ENCODE assay signal across 8 cellular contexts in the genomic region with DNA sequence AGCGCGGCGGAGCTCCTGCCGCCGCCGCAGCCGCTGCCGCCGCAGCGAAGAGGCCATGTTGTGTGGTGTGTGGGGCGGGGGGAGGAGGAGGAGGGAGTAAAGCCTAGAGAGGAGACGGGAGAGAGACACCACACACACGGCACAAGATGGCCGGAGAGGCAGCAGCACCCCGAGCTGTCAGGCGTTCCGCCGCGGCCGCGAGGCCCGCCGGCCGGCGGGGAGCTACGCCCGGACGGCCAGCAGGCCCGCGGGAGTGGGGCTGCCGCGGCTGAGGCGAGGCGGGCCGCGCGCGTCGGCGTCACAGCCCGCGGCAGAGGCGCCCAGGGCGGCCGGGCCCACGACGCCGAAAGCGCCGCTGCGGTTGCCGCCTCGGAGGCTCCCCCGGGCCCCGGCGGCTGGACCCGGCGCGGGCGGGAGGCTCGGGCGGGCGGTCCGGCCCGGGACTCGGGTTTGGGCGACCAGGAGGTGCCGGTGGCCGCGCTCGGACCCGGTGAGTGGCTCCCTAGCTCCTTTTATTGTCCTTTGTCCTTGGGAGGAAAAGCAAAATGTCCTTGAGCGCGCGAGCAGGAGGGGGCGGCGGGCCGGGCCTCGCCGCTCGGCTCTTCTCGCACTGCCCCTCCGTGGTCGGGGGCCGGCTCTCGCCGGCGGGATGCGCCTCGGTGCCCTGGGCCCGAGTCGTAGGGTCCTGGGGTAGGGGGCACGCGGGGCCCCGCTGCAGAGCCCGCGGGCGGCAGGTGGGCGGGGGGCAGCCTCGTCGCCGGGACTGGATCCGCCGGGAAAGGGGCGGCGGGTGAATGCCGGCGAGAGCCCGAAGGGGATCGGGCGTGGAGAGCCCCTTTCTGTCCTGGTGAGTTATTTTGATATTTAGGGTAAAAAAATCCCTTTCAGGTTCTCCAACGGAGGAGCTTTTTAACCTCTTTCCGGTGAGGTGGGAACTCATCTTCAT. TPM values are rescaled to one million over a fixed set of nuclear protein-coding genes. Genes with fewer than 3 reads are reported as not detected.
DNase-seq lines count a peak whose midpoint lies in the region; ATAC-seq and TF ChIP-seq lines count a peak whose summit lies in the region.

No MANE protein-coding gene starts in this region.

- WGBS in esophagus, 2 donors: 0% methylated on average over 86 to 113 of the region's 113 CpGs

- peaks cover 67% of the 10 kb centered on the region for H3K79me2 ChIP-seq in neural progenitor cell (ENCODE audit: low read depth)

- H3K27me3 ChIP-seq in esophagus (ENCODE audit: control insufficient read depth in 1 of 2, insufficient read depth in 2 of 2, low read length in 2 of 2): no peaks in the 10 kb centered on the region
- H3K27me3 ChIP-seq in neural progenitor cell: no peaks in the 10 kb centered on the region

- H3K4me1 ChIP-seq in esophagus (ENCODE audit: control insufficient read depth in 2 of 2, insufficient read depth in 2 of 2, low read length in 1 of 2) (no peaks in the 10 kb centered on the region), neural progenitor cell (peaks cover 61% of the 10 kb centered on the region)

- DNase-seq in GM10248 (ENCODE audit: extremely low spot score): peak; percentile 24
- DNase-seq in activated CD4-positive, alpha-beta memory T cell treated with anti-CD3 and anti-CD28 coated beads, Interleukin-2, amount 10 ng/mL, durations not matched to agents 7 days and 5 days: peak; percentile 42
- DNase-seq in neural progenitor cell (ENCODE audit: low spot score): peak; percentile 59
- no peak for DNase-seq in KG1 (lab: John Stamatoyannopoulos, UW)
- no peak for DNase-seq in SW480 (ENCODE audit: low spot score)

- H3K4me2 ChIP-seq in neural progenitor cell: peak overlapping the region; percentile 94

- H3K36me3 Mint-ChIP-seq in IgD-negative memory B cell (peaks cover 12% of the 10 kb centered on the region), neural progenitor cell (peaks cover 39% of the 10 kb centered on the region)
- H3K36me3 Mint-ChIP-seq in activated CD4-positive, alpha-beta memory T cell treated with anti-CD3 and anti-CD28 coated beads, Interleukin-2, amount 10 ng/mL, durations not matched to agents 7 days and 5 days (ENCODE audit: low read depth): peaks cover 45% of the 10 kb centered on the region

- peak overlapping the region; percentile 100 for H3K27ac ChIP-seq in esophagus (ENCODE audit: low read depth in 2 of 2, low read length in 1 of 2)
- H3K27ac ChIP-seq in neural progenitor cell: peak overlapping the region; percentile 97

- H3K9me3 ChIP-seq in esophagus (ENCODE audit: control insufficient read depth in 2 of 2, insufficient read depth in 1 of 2, low read depth in 1 of 2, low read length in 1 of 2): no peaks in the 10 kb centered on the region
- no peaks in the 10 kb centered on the region for H3K9me3 ChIP-seq in neural progenitor cell (ENCODE audit: low read depth)

- peak overlapping the region; percentile 97 for H3K9ac ChIP-seq in neural progenitor cell

- H3K27me3 Mint-ChIP-seq in IgD-negative memory B cell (peaks cover 1% of the 10 kb centered on the region), neural progenitor cell (ENCODE audit: insufficient read depth, low read depth) (peaks cover 4% of the 10 kb centered on the region)
- H3K27me3 Mint-ChIP-seq in activated CD4-positive, alpha-beta memory T cell treated with anti-CD3 and anti-CD28 coated beads, Interleukin-2, amount 10 ng/mL, durations not matched to agents 7 days and 5 days: no peaks in the 10 kb centered on the region

- H3K36me3 ChIP-seq in esophagus (ENCODE audit: control insufficient read depth in 2 of 2, insufficient read depth in 2 of 2, low read length in 1 of 2) (no peaks in the 10 kb centered on the region), neural progenitor cell (peaks cover 41% of the 10 kb centered on the region)

- no peak for TF ChIP-seq CTCF in GM10248 (IDR thresholded peaks at IDR 0.05; ENCODE audit: control extremely low read depth, extremely low read depth, low read depth, missing control alignments)
- no peak for TF ChIP-seq CTCF in neural progenitor cell (IDR thresholded peaks at IDR 0.05)

- H3K4me1 Mint-ChIP-seq in IgD-negative memory B cell (peaks cover 29 to 43% (median 38%) of the 10 kb centered on the region in 3 donors), neural progenitor cell (peaks cover 54% of the 10 kb centered on the region)
- peaks cover 45% of the 10 kb centered on the region for H3K4me1 Mint-ChIP-seq in activated CD4-positive, alpha-beta memory T cell treated with anti-CD3 and anti-CD28 coated beads, Interleukin-2, amount 10 ng/mL, durations not matched to agents 7 days and 5 days

- POLR2A ChIA-PET in GM10248 (lab: Yijun Ruan, JAX): interaction anchor here (0.6 to 2.7 kb wide), 21 partner anchors 8 to 81 kb away, joined by 3 to 42 read pairs (median 7); a partner anchor contains a TSS
- POLR2A ChIA-PET in activated CD4-positive, alpha-beta memory T cell treated with anti-CD3 and anti-CD28 coated beads, Interleukin-2, amount 10 ng/mL, durations not matched to agents 7 days and 5 days (lab: Charles Lee): interaction anchor here (0.6 to 19.1 kb wide), 34 partner anchors 8 to 1405 kb away, joined by 3 to 1323 read pairs (median 6); a partner anchor contains a TSS

- peaks cover 75% of the 10 kb centered on the region for H3F3A ChIP-seq in neural progenitor cell (ENCODE audit: low read depth)

- H3K9me3 Mint-ChIP-seq in IgD-negative memory B cell (no peaks in the 10 kb centered on the region), neural progenitor cell (no peaks in the 10 kb centered on the region)
- no peaks in the 10 kb centered on the region for H3K9me3 Mint-ChIP-seq in activated CD4-positive, alpha-beta memory T cell treated with anti-CD3 and anti-CD28 coated beads, Interleukin-2, amount 10 ng/mL, durations not matched to agents 7 days and 5 days

- H3K4me3 Mint-ChIP-seq in IgD-negative memory B cell (peak overlapping the region; percentile 90 to 97 (median 96)), neural progenitor cell (peak overlapping the region; percentile 99)
- H3K4me3 Mint-ChIP-seq in activated CD4-positive, alpha-beta memory T cell treated with anti-CD3 and anti-CD28 coated beads, Interleukin-2, amount 10 ng/mL, durations not matched to agents 7 days and 5 days: peak overlapping the region; percentile 96

- H2AFZ ChIP-seq in neural progenitor cell (replicated peaks): no peak overlapping the region

- H3K4me3 ChIP-seq in esophagus (ENCODE audit: low read depth in 1 of 2, low read length in 2 of 2) (peak overlapping the region; percentile 91 to 99), neural progenitor cell (peak overlapping the region; percentile 94)

- CTCF ChIA-PET in GM10248 (lab: Yijun Ruan, JAX): interaction anchor here (0.6 to 4.3 kb wide), 15 partner anchors 11 to 74 kb away, joined by 3 to 23 read pairs (median 6); a partner anchor contains a TSS
- CTCF ChIA-PET in activated CD4-positive, alpha-beta memory T cell treated with anti-CD3 and anti-CD28 coated beads, Interleukin-2, amount 10 ng/mL, durations not matched to agents 7 days and 5 days (lab: Charles Lee): interaction anchor here (0.6 to 8.4 kb wide), 27 partner anchors 8 to 718 kb away, joined by 3 to 114 read pairs (median 4); a partner anchor contains a TSS

- peak; percentile 66 for ATAC-seq in GM21528 (IDR thresholded peaks at IDR 0.05; ENCODE audit: low FRiP score, unreplicated experiment)

- H3K27ac Mint-ChIP-seq in IgD-negative memory B cell (peak overlapping the region; percentile 97 to 98 (median 98)), neural progenitor cell (peak overlapping the region; percentile 99)
- peak overlapping the region; percentile 98 for H3K27ac Mint-ChIP-seq in activated CD4-positive, alpha-beta memory T cell treated with anti-CD3 and anti-CD28 coated beads, Interleukin-2, amount 10 ng/mL, durations not matched to agents 7 days and 5 days

- peaks cover 49% of the 10 kb centered on the region for H4K20me1 ChIP-seq in neural progenitor cell (ENCODE audit: low read depth)

RNA-seq across cellular contexts. Expression of a gene that starts 17.2 kb away (rescaled TPM):
- 131 TPM for polyA plus RNA-seq in IgD-negative memory B cell
- total RNA-seq in activated CD4-positive, alpha-beta memory T cell treated with anti-CD3 and anti-CD28 coated beads, Interleukin-2, amount 10 ng/mL, durations not matched to agents 7 days and 5 days: 100 to 1,000 TPM; 141 to 155 TPM
- 10 to 100 TPM; 25.8 to 32.8 TPM for polyA plus RNA-seq in esophagus
- 77.6 and 128 TPM in 2 replicates for total RNA-seq in neural progenitor cell (ENCODE audit: low replicate concordance)

Comparison
In these comparisons a context has a peak if more than half of its experiments do, and no peak if none do; other contexts are left out.
1. DNase-seq: peak in GM10248 (single experiment), activated CD4-positive, alpha-beta memory T cell treated with anti-CD3 and anti-CD28 coated beads, Interleukin-2, amount 10 ng/mL, durations not matched to agents 7 days and 5 days (single experiment) and neural progenitor cell (single experiment); none in KG1 (single experiment) and SW480 (single experiment).
2. Peak in every context shown above with its lines, with median percentiles within 50 percentile points of each other: H3K27ac Mint-ChIP-seq and H3K4me3 Mint-ChIP-seq.